In the genomic region with DNA sequence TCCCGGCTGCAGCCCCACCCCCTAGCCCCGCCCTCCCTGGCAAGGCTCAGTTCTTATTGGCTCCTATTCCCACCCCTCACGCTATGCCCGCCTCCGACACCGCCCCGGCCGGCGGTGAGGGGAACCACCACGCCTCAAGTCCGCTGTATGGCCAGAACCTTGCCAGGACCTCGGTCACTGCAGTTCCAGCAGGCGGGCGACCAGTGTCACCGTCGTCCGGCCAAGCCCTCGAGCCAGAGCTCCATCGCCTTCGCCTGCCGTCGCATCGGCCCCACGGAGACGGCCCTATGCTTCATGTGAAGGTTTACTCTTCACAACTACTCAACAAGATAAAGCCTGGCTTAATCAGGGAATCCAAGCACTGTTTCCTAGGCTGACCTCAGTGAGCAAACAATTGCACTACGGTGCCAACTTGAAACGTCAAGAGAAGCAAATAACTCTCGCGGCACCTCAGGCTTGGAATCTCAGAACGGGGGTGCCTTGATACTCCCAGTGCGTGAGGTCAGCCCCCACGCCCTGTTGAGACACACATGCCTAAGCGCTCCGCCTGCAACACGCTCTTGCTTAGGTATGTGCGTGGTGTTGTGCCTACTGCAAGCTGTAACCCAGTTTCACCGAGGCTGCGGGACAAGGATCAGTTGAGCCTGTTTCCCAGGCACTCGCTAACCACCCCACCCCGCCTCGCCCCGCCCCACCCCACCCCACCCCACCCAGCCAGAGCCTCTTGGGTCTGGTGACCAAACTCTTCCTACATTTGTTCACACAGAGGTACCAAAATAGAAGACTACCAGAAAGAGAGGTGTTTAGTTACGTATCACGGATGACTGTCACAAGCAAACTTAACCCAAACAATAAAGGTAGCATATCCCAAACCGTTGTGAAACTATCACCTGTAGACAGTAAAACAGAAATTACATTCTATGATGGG, we compare ENCODE assay signal across 1 cellular context.
TF ChIP-seq lines count a peak whose summit lies in the region.

No MANE protein-coding gene starts in this region.

TF ChIP-seq in HepG2, 621 proteins besides CTCF, POLR2A, EP300 and RAD21 (continues in another document):
- TF ChIP-seq FIP1L1 (IDR thresholded peaks at IDR 0.05; ENCODE audit: borderline replicate concordance, insufficient read depth, low read depth, low read length) (no peak), TAF1 (CRISPR knock-in tag; IDR thresholded peaks at IDR 0.05) (peak; percentile 70), SP5 (CRISPR knock-in tag; IDR thresholded peaks at IDR 0.05; ENCODE audit: borderline replicate concordance, low read depth) (peak; percentile 36; the same call in 1 of the 2 replicates), DR1 (CRISPR knock-in tag; IDR thresholded peaks at IDR 0.05) (0 out of 2 replicates have a peak, but pooled peaks have one; percentile 46), GABPB1 (CRISPR knock-in tag; IDR thresholded peaks at IDR 0.05) (peak; percentile 66; the same call in 1 of the 2 replicates), SP4 (CRISPR knock-in tag; IDR thresholded peaks at IDR 0.05) (peak; percentile 62; the same call in 1 of the 2 replicates), ZNF766 (CRISPR knock-in tag; IDR thresholded peaks at IDR 0.05; ENCODE audit: borderline replicate concordance) (0 out of 2 replicates have a peak, but pooled peaks have one; percentile 30), ESRRA (CRISPR knock-in tag; IDR thresholded peaks at IDR 0.05; ENCODE audit: low read depth) (no peak), ZFP41 (CRISPR knock-in tag; IDR thresholded peaks at IDR 0.05; ENCODE audit: borderline replicate concordance) (no peak), YEATS4 (CRISPR knock-in tag; IDR thresholded peaks at IDR 0.05; ENCODE audit: borderline replicate concordance) (0 out of 2 replicates have a peak, but pooled peaks have one; percentile 29), SAP130 (CRISPR knock-in tag; IDR thresholded peaks at IDR 0.05; ENCODE audit: low read depth) (peak; percentile 52; the same call in 1 of the 2 replicates), KLF15 (CRISPR knock-in tag; IDR thresholded peaks at IDR 0.05; ENCODE audit: borderline replicate concordance) (no peak), RNF2 (conservative IDR thresholded peaks at IDR 0.05; ENCODE audit: low read depth) (peak; percentile 62; the same call in 1 of the 2 replicates), GATAD2A (CRISPR knock-in tag; IDR thresholded peaks at IDR 0.05) (peak; percentile 29; the same call in 1 of the 2 replicates), SNAI1 (CRISPR knock-in tag; IDR thresholded peaks at IDR 0.05; ENCODE audit: borderline replicate concordance) (no peak), PAF1 (CRISPR knock-in tag; IDR thresholded peaks at IDR 0.05) (no peak), REPIN1 (CRISPR knock-in tag; IDR thresholded peaks at IDR 0.05; ENCODE audit: borderline replicate concordance, low read depth) (peak; percentile 42; the same call in 1 of the 2 replicates), POGZ (CRISPR knock-in tag; IDR thresholded peaks at IDR 0.05) (0 out of 2 replicates have a peak, but pooled peaks have one; percentile 17), ZMYM4 (CRISPR knock-in tag; IDR thresholded peaks at IDR 0.05) (peak; percentile 57; the same call in 1 of the 2 replicates), RBFOX2 (IDR thresholded peaks at IDR 0.05; ENCODE audit: low read depth, low read length) (0 out of 2 replicates have a peak, but pooled peaks have one; percentile 20), CBX2 (IDR thresholded peaks at IDR 0.05; ENCODE audit: low read depth, low read length) (no peak), CBX2 (CRISPR knock-in tag; IDR thresholded peaks at IDR 0.05; ENCODE audit: low read depth) (no peak), ZNF256 (CRISPR knock-in tag; conservative IDR thresholded peaks at IDR 0.05) (0 out of 2 replicates have a peak, but pooled peaks have one; percentile 23), HOXA5 (CRISPR knock-in tag; IDR thresholded peaks at IDR 0.05) (peak; percentile 43; the same call in 1 of the 2 replicates), SALL1 (CRISPR knock-in tag; IDR thresholded peaks at IDR 0.05) (peak; percentile 24; the same call in 1 of the 2 replicates), BORCS8-MEF2B (CRISPR knock-in tag; IDR thresholded peaks at IDR 0.05) (0 out of 2 replicates have a peak, but pooled peaks have one; percentile 23), DRAP1 (CRISPR knock-in tag; IDR thresholded peaks at IDR 0.05) (peak; percentile 67; the same call in 1 of the 2 replicates), KDM5B (CRISPR knock-in tag; IDR thresholded peaks at IDR 0.05; ENCODE audit: borderline replicate concordance) (peak; percentile 10; the same call in 1 of the 2 replicates), ZNF777 (CRISPR knock-in tag; IDR thresholded peaks at IDR 0.05) (peak; percentile 93), ZNF75D (CRISPR knock-in tag; IDR thresholded peaks at IDR 0.05; ENCODE audit: borderline replicate concordance) (no peak), PRDM4 (CRISPR knock-in tag; IDR thresholded peaks at IDR 0.05; ENCODE audit: borderline replicate concordance) (no peak), ZSCAN21 (CRISPR knock-in tag; IDR thresholded peaks at IDR 0.05; ENCODE audit: borderline replicate concordance) (0 out of 2 replicates have a peak, but pooled peaks have one; percentile 25), AHR (CRISPR knock-in tag; IDR thresholded peaks at IDR 0.05) (no peak), ZNF232 (CRISPR knock-in tag; IDR thresholded peaks at IDR 0.05; ENCODE audit: borderline replicate concordance) (0 out of 2 replicates have a peak, but pooled peaks have one; percentile 58), TFDP1 (CRISPR knock-in tag; IDR thresholded peaks at IDR 0.05; ENCODE audit: borderline replicate concordance) (peak; percentile 69; the same call in 1 of the 2 replicates), CBX1 (IDR thresholded peaks at IDR 0.05; ENCODE audit: low read depth) (peak; percentile 30), SIN3B (IDR thresholded peaks at IDR 0.05; ENCODE audit: low read length) (no peak), ZNF7 (CRISPR knock-in tag; IDR thresholded peaks at IDR 0.05) (no peak), MATR3 (CRISPR knock-in tag; IDR thresholded peaks at IDR 0.05) (no peak), ZNF501 (CRISPR knock-in tag; IDR thresholded peaks at IDR 0.05) (peak; percentile 42; the same call in 1 of the 2 replicates), ZNF580 (CRISPR knock-in tag; IDR thresholded peaks at IDR 0.05; ENCODE audit: borderline replicate concordance, low read depth) (0 out of 2 replicates have a peak, but pooled peaks have one; percentile 37)
- TF ChIP-seq, protein P1, sequence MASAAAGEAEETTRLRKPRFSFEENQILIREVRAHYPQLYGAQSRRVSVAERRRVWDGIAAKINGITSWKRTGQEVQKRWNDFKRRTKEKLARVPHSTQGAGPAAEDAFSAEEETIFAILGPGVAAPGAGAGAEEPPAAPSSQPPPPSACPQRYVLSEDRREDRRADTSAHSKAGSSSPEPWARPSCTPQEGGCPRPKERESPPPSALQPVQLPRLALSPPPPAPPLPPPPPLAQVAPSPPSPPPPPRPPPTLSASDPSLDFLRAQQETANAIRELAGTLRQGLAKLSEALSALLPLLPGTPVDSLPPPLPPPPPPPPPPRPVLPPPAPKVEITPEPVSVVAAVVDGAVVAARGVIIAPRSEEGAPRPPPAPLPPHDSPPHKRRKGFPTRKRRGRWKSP (CRISPR knock-in tag; IDR thresholded peaks at IDR 0.05) = no peak
- TF ChIP-seq, protein P2, sequence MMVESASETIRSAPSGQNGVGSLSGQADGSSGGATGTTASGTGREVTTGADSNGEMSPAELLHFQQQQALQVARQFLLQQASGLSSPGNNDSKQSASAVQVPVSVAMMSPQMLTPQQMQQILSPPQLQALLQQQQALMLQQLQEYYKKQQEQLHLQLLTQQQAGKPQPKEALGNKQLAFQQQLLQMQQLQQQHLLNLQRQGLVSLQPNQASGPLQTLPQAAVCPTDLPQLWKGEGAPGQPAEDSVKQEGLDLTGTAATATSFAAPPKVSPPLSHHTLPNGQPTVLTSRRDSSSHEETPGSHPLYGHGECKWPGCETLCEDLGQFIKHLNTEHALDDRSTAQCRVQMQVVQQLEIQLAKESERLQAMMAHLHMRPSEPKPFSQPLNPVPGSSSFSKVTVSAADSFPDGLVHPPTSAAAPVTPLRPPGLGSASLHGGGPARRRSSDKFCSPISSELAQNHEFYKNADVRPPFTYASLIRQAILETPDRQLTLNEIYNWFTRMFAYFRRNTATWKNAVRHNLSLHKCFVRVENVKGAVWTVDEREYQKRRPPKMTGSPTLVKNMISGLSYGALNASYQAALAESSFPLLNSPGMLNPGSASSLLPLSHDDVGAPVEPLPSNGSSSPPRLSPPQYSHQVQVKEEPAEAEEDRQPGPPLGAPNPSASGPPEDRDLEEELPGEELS (CRISPR knock-in tag; IDR thresholded peaks at IDR 0.05) = peak; percentile 38; the same call in 1 of the 2 replicates
- TF ChIP-seq, protein P3, sequence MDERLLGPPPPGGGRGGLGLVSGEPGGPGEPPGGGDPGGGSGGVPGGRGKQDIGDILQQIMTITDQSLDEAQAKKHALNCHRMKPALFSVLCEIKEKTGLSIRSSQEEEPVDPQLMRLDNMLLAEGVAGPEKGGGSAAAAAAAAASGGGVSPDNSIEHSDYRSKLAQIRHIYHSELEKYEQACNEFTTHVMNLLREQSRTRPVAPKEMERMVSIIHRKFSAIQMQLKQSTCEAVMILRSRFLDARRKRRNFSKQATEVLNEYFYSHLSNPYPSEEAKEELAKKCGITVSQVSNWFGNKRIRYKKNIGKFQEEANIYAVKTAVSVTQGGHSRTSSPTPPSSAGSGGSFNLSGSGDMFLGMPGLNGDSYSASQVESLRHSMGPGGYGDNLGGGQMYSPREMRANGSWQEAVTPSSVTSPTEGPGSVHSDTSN (CRISPR knock-in tag; IDR thresholded peaks at IDR 0.05) = peak; percentile 79
- TF ChIP-seq, protein P4, sequence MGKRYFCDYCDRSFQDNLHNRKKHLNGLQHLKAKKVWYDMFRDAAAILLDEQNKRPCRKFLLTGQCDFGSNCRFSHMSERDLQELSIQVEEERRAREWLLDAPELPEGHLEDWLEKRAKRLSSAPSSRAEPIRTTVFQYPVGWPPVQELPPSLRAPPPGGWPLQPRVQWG (CRISPR knock-in tag; IDR thresholded peaks at IDR 0.05; ENCODE audit: borderline replicate concordance, low read depth) = no peak
- TF ChIP-seq, protein P5, sequence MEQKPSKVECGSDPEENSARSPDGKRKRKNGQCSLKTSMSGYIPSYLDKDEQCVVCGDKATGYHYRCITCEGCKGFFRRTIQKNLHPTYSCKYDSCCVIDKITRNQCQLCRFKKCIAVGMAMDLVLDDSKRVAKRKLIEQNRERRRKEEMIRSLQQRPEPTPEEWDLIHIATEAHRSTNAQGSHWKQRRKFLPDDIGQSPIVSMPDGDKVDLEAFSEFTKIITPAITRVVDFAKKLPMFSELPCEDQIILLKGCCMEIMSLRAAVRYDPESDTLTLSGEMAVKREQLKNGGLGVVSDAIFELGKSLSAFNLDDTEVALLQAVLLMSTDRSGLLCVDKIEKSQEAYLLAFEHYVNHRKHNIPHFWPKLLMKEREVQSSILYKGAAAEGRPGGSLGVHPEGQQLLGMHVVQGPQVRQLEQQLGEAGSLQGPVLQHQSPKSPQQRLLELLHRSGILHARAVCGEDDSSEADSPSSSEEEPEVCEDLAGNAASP (CRISPR knock-in tag; IDR thresholded peaks at IDR 0.05; ENCODE audit: borderline replicate concordance) = 0 out of 2 replicates have a peak, but pooled peaks have one; percentile 14
- TF ChIP-seq, protein P6, sequence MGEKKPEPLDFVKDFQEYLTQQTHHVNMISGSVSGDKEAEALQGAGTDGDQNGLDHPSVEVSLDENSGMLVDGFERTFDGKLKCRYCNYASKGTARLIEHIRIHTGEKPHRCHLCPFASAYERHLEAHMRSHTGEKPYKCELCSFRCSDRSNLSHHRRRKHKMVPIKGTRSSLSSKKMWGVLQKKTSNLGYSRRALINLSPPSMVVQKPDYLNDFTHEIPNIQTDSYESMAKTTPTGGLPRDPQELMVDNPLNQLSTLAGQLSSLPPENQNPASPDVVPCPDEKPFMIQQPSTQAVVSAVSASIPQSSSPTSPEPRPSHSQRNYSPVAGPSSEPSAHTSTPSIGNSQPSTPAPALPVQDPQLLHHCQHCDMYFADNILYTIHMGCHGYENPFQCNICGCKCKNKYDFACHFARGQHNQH (CRISPR knock-in tag; IDR thresholded peaks at IDR 0.05) = 0 out of 2 replicates have a peak, but pooled peaks have one; percentile 41
- TF ChIP-seq, protein P7, sequence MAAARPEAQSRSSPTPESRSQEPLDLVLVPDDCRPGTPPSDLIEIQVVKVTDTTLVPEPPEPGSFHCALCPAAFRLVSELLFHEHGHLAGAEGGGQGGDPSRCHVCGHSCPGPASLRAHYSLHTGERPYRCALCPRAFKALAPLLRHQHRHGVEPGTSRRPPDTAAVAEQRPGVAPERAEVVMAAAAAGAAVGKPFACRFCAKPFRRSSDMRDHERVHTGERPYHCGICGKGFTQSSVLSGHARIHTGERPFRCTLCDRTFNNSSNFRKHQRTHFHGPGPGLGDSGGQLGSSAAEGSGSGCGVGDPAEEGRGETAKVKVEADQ (CRISPR knock-in tag; IDR thresholded peaks at IDR 0.05; ENCODE audit: borderline replicate concordance) = no peak
